21 cellular contexts compared by ENCODE assay signal in genomic region chr2:48912110-48912509, GRCh38.
DNase-seq lines count a peak whose midpoint lies in the region; ATAC-seq and TF ChIP-seq lines count a peak whose summit lies in the region.
"Had no signal": no experiment of that assay in that cellular context is flagged by ENCODE, and none has a peak within 500 bp of the region (broad histone marks: within the 10 kb centered on the region; RNA-seq: fewer than 3 reads in every experiment).

No MANE protein-coding gene starts in this region.

- H3K27ac Mint-ChIP-seq in progenitor cell of endocrine pancreas = no peak overlapping the region
- H3K27ac Mint-ChIP-seq: activated naive CD8-positive, alpha-beta T cell; IgD-negative memory B cell; nephron; T-helper 1 cell treated with Interleukin-12 subunit alpha and Interleukin-12 subunit beta and Interleukin-4 antibody, amounts not matched to agents 30 μg/mL and 1 μg/mL, for 36 hours had no signal

- ATAC-seq in SK-N-SH treated with all-trans-retinoic acid at 6 μM for 48 hours (no peak), GM21528 (IDR thresholded peaks at IDR 0.05; ENCODE audit: low FRiP score, unreplicated experiment) (no peak), GM21723 (IDR thresholded peaks at IDR 0.05; ENCODE audit: unreplicated experiment) (no peak)
- ATAC-seq: activated CD4-positive, CD25-positive, alpha-beta regulatory T cell treated with anti-CD3 and anti-CD28 coated beads, Interleukin-2, amount 50 U/mL, for 24 hours; lower lobe of right lung; sciatic nerve had no signal

- POLR2A ChIA-PET in SK-N-SH (lab: Yijun Ruan, JAX) = no interaction called here

- H3K4me3 ChIP-seq in SK-N-SH (ENCODE audit: low read depth in 2 of 2, low read length in 1 of 2) (no peak overlapping the region), MM.1S (ENCODE audit: low read length) (no peak overlapping the region), dorsolateral prefrontal cortex (no peak overlapping the region)
- H3K4me3 ChIP-seq: lower lobe of right lung, Peyer's patch had no signal

- H3K9me3 Mint-ChIP-seq in progenitor cell of endocrine pancreas (ENCODE audit: low read depth) = no peaks in the 10 kb centered on the region
- H3K9me3 Mint-ChIP-seq: IgD-negative memory B cell; nephron; T-helper 1 cell treated with Interleukin-12 subunit alpha and Interleukin-12 subunit beta and Interleukin-4 antibody, amounts not matched to agents 30 μg/mL and 1 μg/mL, for 36 hours had no signal

- TF ChIP-seq CTCF in SK-N-SH (IDR thresholded peaks at IDR 0.05) (no peak), MM.1S (IDR thresholded peaks at IDR 0.05; ENCODE audit: low read length) (peak; percentile 44), dorsolateral prefrontal cortex (IDR thresholded peaks at IDR 0.05 in 54 of 56, conservative IDR thresholded peaks at IDR 0.05 in 2 of 56; ENCODE audit: low read depth in 1 of 56, partially characterized antibody in 56 of 56) (peak in 41 of 56 donors; percentile 5 to 43 (median 28)), progenitor cell of endocrine pancreas (IDR thresholded peaks at IDR 0.05; ENCODE audit: unreplicated experiment) (peak; percentile 13)

- H3K9me2 ChIP-seq in SK-N-SH (no peaks in the 10 kb centered on the region), MM.1S (replicated peaks; ENCODE audit: insufficient read depth, low read length) (no peaks in the 10 kb centered on the region)

- H3K27ac ChIP-seq in SK-N-SH (ENCODE audit: low read depth in 2 of 2, low read length in 1 of 2) (no peak overlapping the region), MM.1S (ENCODE audit: low read length) (no peak overlapping the region), dorsolateral prefrontal cortex (peak overlapping the region in 15 of 59 donors; percentile 12 to 72 (median 51))
- H3K27ac ChIP-seq: lower lobe of right lung, Peyer's patch had no signal

- H3K4me2 ChIP-seq in SK-N-SH (no peak overlapping the region), MM.1S (ENCODE audit: low read depth, low read length) (no peak overlapping the region)

- 52% methylated on average over 4 of the region's 4 CpGs for WGBS in SK-N-SH (ENCODE audit: low lambda C conversion rate)

- no peaks in the 10 kb centered on the region for H3K36me3 Mint-ChIP-seq in progenitor cell of endocrine pancreas (ENCODE audit: insufficient read depth)
- H3K36me3 Mint-ChIP-seq: activated naive CD8-positive, alpha-beta T cell; IgD-negative memory B cell had no signal

- H2AFZ ChIP-seq in SK-N-SH (ENCODE audit: low read depth) (no peak overlapping the region), MM.1S (ENCODE audit: low read length) (no peak overlapping the region)

- no peak for DNase-seq in SK-N-SH
- peak; percentile 22 for DNase-seq in MM.1S
- peak in 3 of 10 donors; percentile 27 to 32 (median 28) for DNase-seq in dorsolateral prefrontal cortex
- no peak for DNase-seq in progenitor cell of endocrine pancreas (ENCODE audit: low spot score, unreplicated experiment)
- DNase-seq in NCI-H1105 treated with DMSO at 0.1 percent for 48 hours (lab: John Stamatoyannopoulos, UW) = no peak
- DNase-seq: central memory CD4-positive, alpha-beta T cell; foreskin melanocyte; lower lobe of right lung; NCI-H1092 treated with DMSO at 0.1 percent for 48 hours; NCI-H510A treated with DMSO at 0.1 percent for 48 hours; Peyer's patch; stimulated activated CD4-positive, alpha-beta T cell treated with anti-CD3 and anti-CD28 coated beads, Interleukin-4, amount 100 ng/mL, for 4 hours had no signal

- H3K9ac ChIP-seq in SK-N-SH (no peak overlapping the region), MM.1S (ENCODE audit: low read length) (no peak overlapping the region)

- intact Hi-C loops in dorsolateral prefrontal cortex (cut with DNase I) = no loop called here

- H3K4me1 ChIP-seq in SK-N-SH (ENCODE audit: control insufficient read depth in 1 of 2, insufficient read depth in 2 of 2, low read depth in 1 of 2, low read length in 1 of 2) (no peaks in the 10 kb centered on the region), MM.1S (ENCODE audit: low read length) (peaks cover 52% of the 10 kb centered on the region)
- H3K4me1 ChIP-seq: lower lobe of right lung, Peyer's patch had no signal

- H3K9me3 ChIP-seq in SK-N-SH = no peaks in the 10 kb centered on the region
- H3K9me3 ChIP-seq in MM.1S (replicated peaks; ENCODE audit: insufficient read depth, low read length) = no peaks in the 10 kb centered on the region
- H3K9me3 ChIP-seq: lower lobe of right lung, Peyer's patch had no signal

- CTCF ChIA-PET in SK-N-SH (lab: Yijun Ruan, JAX) = interaction anchor here (0.9 kb wide), 1 partner anchor 15 kb away, joined by 3 read pairs; no protein-coding TSS in a partner anchor

- H3K79me2 ChIP-seq in SK-N-SH (ENCODE audit: insufficient read depth) = no peaks in the 10 kb centered on the region
- no peaks in the 10 kb centered on the region for H3K79me2 ChIP-seq in MM.1S (ENCODE audit: low read length)

- no peaks in the 10 kb centered on the region for H3K27me3 ChIP-seq in SK-N-SH (ENCODE audit: insufficient read depth)
- H3K27me3 ChIP-seq in MM.1S (replicated peaks; ENCODE audit: insufficient read depth, low read length) = no peaks in the 10 kb centered on the region
- no peaks in the 10 kb centered on the region for H3K27me3 ChIP-seq in dorsolateral prefrontal cortex
- H3K27me3 ChIP-seq: Peyer's patch had no signal

- H3K27me3 Mint-ChIP-seq in progenitor cell of endocrine pancreas = no peaks in the 10 kb centered on the region

- peak; percentile 44 for TF ChIP-seq RAD21 in SK-N-SH (IDR thresholded peaks at IDR 0.05; ENCODE audit: low read length)

- H3K4me3 Mint-ChIP-seq in progenitor cell of endocrine pancreas (ENCODE audit: low read depth) = no peak overlapping the region
- H3K4me3 Mint-ChIP-seq: activated naive CD8-positive, alpha-beta T cell; IgD-negative memory B cell; nephron; T-helper 1 cell treated with Interleukin-12 subunit alpha and Interleukin-12 subunit beta and Interleukin-4 antibody, amounts not matched to agents 30 μg/mL and 1 μg/mL, for 36 hours had no signal

- no peaks in the 10 kb centered on the region for H3K4me1 Mint-ChIP-seq in progenitor cell of endocrine pancreas (ENCODE audit: low read depth)
- H3K4me1 Mint-ChIP-seq: IgD-negative memory B cell, nephron had no signal

- no peaks in the 10 kb centered on the region for H4K20me1 ChIP-seq in SK-N-SH (ENCODE audit: insufficient read depth)
- H4K20me1 ChIP-seq in MM.1S (ENCODE audit: insufficient read depth, low read length) = no peaks in the 10 kb centered on the region

- no peak for TF ChIP-seq EP300 in SK-N-SH (IDR thresholded peaks at IDR 0.05; ENCODE audit: borderline replicate concordance in 1 of 2, low read depth in 1 of 2, low read length in 1 of 2)

- H3F3A ChIP-seq in SK-N-SH (replicated peaks; ENCODE audit: insufficient read depth) (no peaks in the 10 kb centered on the region), MM.1S (ENCODE audit: insufficient read depth, low read length) (peaks cover 23% of the 10 kb centered on the region)

- H3K36me3 ChIP-seq in SK-N-SH (replicated peaks in 1 of 2; ENCODE audit: control insufficient read depth in 1 of 2, insufficient read depth in 2 of 2, low read length in 1 of 2) (no peaks in the 10 kb centered on the region), MM.1S (replicated peaks; ENCODE audit: insufficient read depth, low read length) (no peaks in the 10 kb centered on the region)
- H3K36me3 ChIP-seq: lower lobe of right lung, Peyer's patch had no signal

TF ChIP-seq in SK-N-SH, 30 proteins besides CTCF, POLR2A, EP300 and RAD21:
- TF ChIP-seq FOXM1 (IDR thresholded peaks at IDR 0.05; ENCODE audit: low read depth) = no peak
TF ChIP-seq in SK-N-SH: peak in this region for 0.

TF ChIP-seq in SK-N-SH treated with all-trans-retinoic acid at 6 μM for 48 hours, 23 proteins besides CTCF, POLR2A, EP300 and RAD21:
- no peak for TF ChIP-seq BACH2 (CRISPR knock-in tag; IDR thresholded peaks at IDR 0.05; ENCODE audit: borderline replicate concordance)
- no peak for TF ChIP-seq ZNF70 (CRISPR knock-in tag; IDR thresholded peaks at IDR 0.05)
- no peak for TF ChIP-seq CSDC2 (CRISPR knock-in tag; IDR thresholded peaks at IDR 0.05)
- no peak for TF ChIP-seq ZFP30 (CRISPR knock-in tag; IDR thresholded peaks at IDR 0.05)
- TF ChIP-seq ZC3H10 (CRISPR knock-in tag; IDR thresholded peaks at IDR 0.05) = no peak
- TF ChIP-seq RARB (CRISPR knock-in tag; IDR thresholded peaks at IDR 0.05) = no peak
- TF ChIP-seq, protein P1, sequence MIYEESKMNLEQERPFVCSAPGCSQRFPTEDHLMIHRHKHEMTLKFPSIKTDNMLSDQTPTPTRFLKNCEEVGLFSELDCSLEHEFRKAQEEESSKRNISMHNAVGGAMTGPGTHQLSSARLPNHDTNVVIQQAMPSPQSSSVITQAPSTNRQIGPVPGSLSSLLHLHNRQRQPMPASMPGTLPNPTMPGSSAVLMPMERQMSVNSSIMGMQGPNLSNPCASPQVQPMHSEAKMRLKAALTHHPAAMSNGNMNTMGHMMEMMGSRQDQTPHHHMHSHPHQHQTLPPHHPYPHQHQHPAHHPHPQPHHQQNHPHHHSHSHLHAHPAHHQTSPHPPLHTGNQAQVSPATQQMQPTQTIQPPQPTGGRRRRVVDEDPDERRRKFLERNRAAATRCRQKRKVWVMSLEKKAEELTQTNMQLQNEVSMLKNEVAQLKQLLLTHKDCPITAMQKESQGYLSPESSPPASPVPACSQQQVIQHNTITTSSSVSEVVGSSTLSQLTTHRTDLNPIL (CRISPR knock-in tag; IDR thresholded peaks at IDR 0.05; ENCODE audit: low read depth) = no peak
